In the genomic region with DNA sequence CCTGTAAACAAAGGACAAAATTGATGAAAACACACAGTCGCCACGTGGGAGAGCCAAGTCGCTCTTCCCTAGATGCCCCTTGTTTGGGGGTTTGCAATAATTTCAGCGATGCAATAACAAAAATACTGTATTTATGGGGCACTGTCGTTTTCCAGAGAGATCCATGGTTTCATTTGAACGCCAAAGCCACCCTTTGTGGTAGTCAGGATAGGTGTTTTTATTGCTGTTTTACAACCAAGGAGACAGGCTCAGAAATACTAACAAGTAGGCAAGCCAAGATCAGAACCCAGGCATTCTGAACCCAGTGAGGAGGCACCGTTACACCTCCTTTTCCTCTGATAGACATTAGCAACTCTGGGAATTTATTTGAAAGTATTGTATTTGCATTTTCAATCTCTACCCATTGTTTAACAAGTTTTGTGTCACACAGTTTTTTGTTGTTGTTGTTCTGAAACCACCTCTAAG, we compare ENCODE assay signal across 8 cellular contexts. TPM values are rescaled to one million over a fixed set of nuclear protein-coding genes. Genes with fewer than 3 reads are reported as not detected.
A peak's percentile ranks its signal among the peaks of the same experiment; 100 is the strongest.
DNase-seq lines count a peak whose midpoint lies in the region; ATAC-seq and TF ChIP-seq lines count a peak whose summit lies in the region.

No MANE protein-coding gene starts in this region.

- peak overlapping the region; percentile 97 to 99 (median 98) for H3K27ac Mint-ChIP-seq in CD14-positive monocyte
- peak overlapping the region; percentile 89 to 90 for H3K27ac Mint-ChIP-seq in natural killer cell treated with Interleukin-12 subunit alpha and Interleukin-12 subunit beta and Interleukin-15 and Interleukin-18, amount 100 ng/mL, for 72 hours

- peak overlapping the region; percentile 90 to 93 for H3K4me3 Mint-ChIP-seq in CD14-positive monocyte
- peak overlapping the region; percentile 94 for H3K4me3 Mint-ChIP-seq in natural killer cell treated with Interleukin-12 subunit alpha and Interleukin-12 subunit beta and Interleukin-15 and Interleukin-18, amount 100 ng/mL, for 72 hours

- intact Hi-C loops in CD14-positive monocyte (cut with micrococcal nuclease) = loop anchor here (10.0 kb wide), 4 partner anchors 129 to 631 kb away; partner anchors contain the start of genes GON7 (in 2 of the 2) and UBR7 (in 2 of the 2)

- H3K4me1 Mint-ChIP-seq in CD14-positive monocyte = peaks cover 34% of the 10 kb centered on the region
- peaks cover 32 to 44% of the 10 kb centered on the region in 2 donors for H3K4me1 Mint-ChIP-seq in natural killer cell treated with Interleukin-12 subunit alpha and Interleukin-12 subunit beta and Interleukin-15 and Interleukin-18, amount 100 ng/mL, for 72 hours (ENCODE audit: low read depth in 2 of 2)

- peaks cover 0 to 3% (median 0%) of the 10 kb centered on the region in 3 donors for H3K27me3 Mint-ChIP-seq in CD14-positive monocyte (ENCODE audit: low read depth in 3 of 3)
- no peaks in the 10 kb centered on the region for H3K27me3 Mint-ChIP-seq in natural killer cell treated with Interleukin-12 subunit alpha and Interleukin-12 subunit beta and Interleukin-15 and Interleukin-18, amount 100 ng/mL, for 72 hours

- ATAC-seq in natural killer cell treated with Interleukin-12 subunit alpha and Interleukin-12 subunit beta and Interleukin-15 and Interleukin-18, amount 100 ng/mL, for 72 hours = no peak
- ATAC-seq in GM21786 (IDR thresholded peaks at IDR 0.05; ENCODE audit: unreplicated experiment) = no peak
- no peak for ATAC-seq in GM21737 (IDR thresholded peaks at IDR 0.05; ENCODE audit: unreplicated experiment)

- peak overlapping the region; percentile 95 to 100 for H3K27ac ChIP-seq in coronary artery

- peaks cover 2 to 12% (median 8%) of the 10 kb centered on the region in 7 donors for H3K9me3 Mint-ChIP-seq in CD14-positive monocyte
- H3K9me3 Mint-ChIP-seq in natural killer cell treated with Interleukin-12 subunit alpha and Interleukin-12 subunit beta and Interleukin-15 and Interleukin-18, amount 100 ng/mL, for 72 hours = no peaks in the 10 kb centered on the region

- TF ChIP-seq CTCF in CD14-positive monocyte (IDR thresholded peaks at IDR 0.05) (no peak), coronary artery (IDR thresholded peaks at IDR 0.05) (no peak)

- H3K4me3 ChIP-seq in coronary artery = peak overlapping the region; percentile 98

- no peak for DNase-seq in CD14-positive monocyte (ENCODE audit: low spot score)
- DNase-seq in NCI-H1694 (lab: John Stamatoyannopoulos, UW) = peak; percentile 39
- no peak for DNase-seq in coronary artery (ENCODE audit: low spot score)
- DNase-seq in natural killer cell treated with Interleukin-12 subunit alpha and Interleukin-12 subunit beta and Interleukin-15 and Interleukin-18, amount 100 ng/mL, for 72 hours (ENCODE audit: low spot score) = no peak
- DNase-seq in NCI-H187 treated with DMSO at 0.1 percent for 48 hours (lab: John Stamatoyannopoulos, UW) = no peak
- no peak for DNase-seq in NCI-H128 (lab: John Stamatoyannopoulos, UW; ENCODE audit: unreplicated experiment)

- H3K36me3 Mint-ChIP-seq in CD14-positive monocyte = peaks cover 0 to 4% of the 10 kb centered on the region in 2 donors
- no peaks in the 10 kb centered on the region for H3K36me3 Mint-ChIP-seq in natural killer cell treated with Interleukin-12 subunit alpha and Interleukin-12 subunit beta and Interleukin-15 and Interleukin-18, amount 100 ng/mL, for 72 hours

RNA-seq across cellular contexts. Expression of gene BTBD7, which starts 0.8 kb away (rescaled TPM):
- polyA plus RNA-seq in CD14-positive monocyte = 1 to 10 TPM; 8.3 to 8.6 TPM
- total RNA-seq in natural killer cell treated with Interleukin-12 subunit alpha and Interleukin-12 subunit beta and Interleukin-15 and Interleukin-18, amount 100 ng/mL, for 72 hours = 10 to 100 TPM; 25.2 to 31.4 TPM

RNA-seq across cellular contexts. Expression of gene COX8C, which starts 13.3 kb away (rescaled TPM):
- not detected for polyA plus RNA-seq in CD14-positive monocyte
- not detected for total RNA-seq in natural killer cell treated with Interleukin-12 subunit alpha and Interleukin-12 subunit beta and Interleukin-15 and Interleukin-18, amount 100 ng/mL, for 72 hours
